ENCODE assay signal across 29 cellular contexts in the genomic region with DNA sequence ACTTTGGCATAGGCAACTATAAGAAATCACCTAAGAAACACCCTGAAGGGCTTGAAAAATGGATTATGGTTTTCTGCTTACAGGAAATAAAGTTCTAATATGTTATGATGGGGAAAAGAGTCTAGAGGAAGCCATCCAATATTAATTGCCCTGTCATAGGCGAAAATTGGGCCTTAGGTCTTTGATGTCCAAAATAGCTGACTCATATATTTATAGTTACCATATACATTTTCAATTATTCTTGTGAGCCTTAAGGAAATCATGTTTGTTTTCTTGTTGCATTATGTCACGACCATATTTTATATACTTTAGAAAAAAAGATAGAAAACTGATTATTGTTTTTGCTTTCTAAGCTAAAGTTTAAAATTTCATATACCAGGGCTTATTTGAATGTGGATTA.
"Had no signal": no experiment of that assay in that cellular context is flagged by ENCODE, and none has a peak within 500 bp of the region (broad histone marks: within the 10 kb centered on the region; RNA-seq: fewer than 3 reads in every experiment).

No MANE protein-coding gene starts in this region.

- H3K4me1 ChIP-seq: neural progenitor cell, parathyroid adenoma, psoas muscle, spleen, suprapubic skin, testis, tibial artery, transverse colon, upper lobe of right lung, vagina had no signal

- H2AFZ ChIP-seq: neural progenitor cell, parathyroid adenoma had no signal

- ATAC-seq: naive thymus-derived CD4-positive, alpha-beta T cell; natural killer cell; psoas muscle; right cardiac atrium; sciatic nerve; stimulated activated memory B cell treated with anti-CD40 and anti-IgM and Interleukin-4, amounts not matched to agents 10 μg/mL and 1 μg/mL and 100 μg/mL, for 72 hours; stimulated activated naive CD8-positive, alpha-beta T cell treated with anti-CD3 and anti-CD28 coated beads, Interleukin-15, amount 100 ng/mL, for 72 hours; stimulated activated naive CD8-positive, alpha-beta T cell treated with anti-CD3 and anti-CD28 coated beads, Interleukin-15, Interleukin-2, amounts not matched to agents 100 U/mL and 50 U/mL, for 24 hours; upper lobe of right lung had no signal

- H3K4me2 ChIP-seq: neural progenitor cell, smooth muscle cell had no signal

- H3K36me3 ChIP-seq: neural progenitor cell, ovary, spleen, suprapubic skin, tibial artery, transverse colon, upper lobe of right lung, vagina had no signal

- H3K4me3 ChIP-seq: neural progenitor cell, ovary, psoas muscle, skin epidermis, smooth muscle cell, spleen, suprapubic skin, testis, tibial artery, transverse colon, upper lobe of right lung, vagina had no signal

- H3K9me3 ChIP-seq: ovary, psoas muscle, spleen, suprapubic skin, testis, tibial artery, transverse colon, upper lobe of right lung, vagina had no signal

- DNase-seq: naive thymus-derived CD4-positive, alpha-beta T cell; natural killer cell; occipital lobe; ovary; posterior cingulate gyrus; psoas muscle; right cardiac atrium; spleen; stimulated activated CD4-positive, alpha-beta T cell treated with anti-CD3 and anti-CD28 coated beads, Interleukin-12 subunit alpha, Interleukin-12 subunit beta, amount 100 ng/mL, for 4 hours; stimulated activated CD4-positive, alpha-beta T cell treated with anti-CD3 and anti-CD28 coated beads, Interleukin-1b, Interleukin-23, amount 100 ng/mL, for 48 hours; stimulated activated CD4-positive, alpha-beta T cell treated with anti-CD3 and anti-CD28 coated beads, Interleukin-4, amount 100 ng/mL, for 1 hour; stimulated activated CD4-positive, alpha-beta T cell treated with anti-CD3 and anti-CD28 coated beads, Interleukin-4, amount 100 ng/mL, for 4 hours; stimulated activated CD8-positive, alpha-beta memory T cell treated with anti-CD3 and anti-CD28 coated beads, Interleukin-4, amount 100 ng/mL, for 48 hours; stimulated activated naive CD4-positive, alpha-beta T cell; stimulated activated naive CD8-positive, alpha-beta T cell treated with anti-CD3 and anti-CD28 coated beads, Interleukin-15, amount 100 ng/mL, for 72 hours; stimulated activated naive CD8-positive, alpha-beta T cell treated with anti-CD3 and anti-CD28 coated beads, Interleukin-15, Interleukin-2, amounts not matched to agents 100 U/mL and 50 U/mL, for 24 hours; substantia nigra; testis; tibial artery; transverse colon; upper lobe of right lung had no signal

- H3K27me3 ChIP-seq: neural progenitor cell, ovary, spleen, suprapubic skin, testis, tibial artery, transverse colon, upper lobe of right lung, vagina had no signal

- H3K79me2 ChIP-seq: parathyroid adenoma had no signal

- H3K27ac ChIP-seq: neural progenitor cell, ovary, parathyroid adenoma, psoas muscle, skin epidermis, spleen, suprapubic skin, testis, tibial artery, transverse colon, upper lobe of right lung, vagina had no signal

- H3K9ac ChIP-seq: neural progenitor cell, parathyroid adenoma had no signal
